ENCODE assay signal across 31 cellular contexts in genomic region chr10:128938488-128938887, GRCh38.
"Had no signal": no experiment of that assay in that cellular context is flagged by ENCODE, and none has a peak within 500 bp of the region (broad histone marks: within the 10 kb centered on the region; RNA-seq: fewer than 3 reads in every experiment).

No MANE protein-coding gene starts in this region.

- H3K27ac Mint-ChIP-seq: naive thymus-derived CD8-positive, alpha-beta T cell; natural killer cell treated with Interleukin-12 subunit alpha and Interleukin-12 subunit beta and Interleukin-15 and Interleukin-18, amount 100 ng/mL, for 72 hours; neural progenitor cell; progenitor cell of endocrine pancreas; stimulated activated memory B cell treated with anti-CD40 and anti-IgM and Interleukin-4, amounts not matched to agents 10 μg/mL and 1 μg/mL and 100 μg/mL, for 72 hours; stimulated activated naive CD8-positive, alpha-beta T cell treated with anti-CD3 and anti-CD28 coated beads, Interleukin-15, amount 100 ng/mL, for 72 hours; type B pancreatic cell had no signal

- H3K27me3 ChIP-seq: neural progenitor cell, ovary, right lobe of liver, suprapubic skin, testis, tibial artery, transverse colon, upper lobe of right lung, uterus had no signal

- H3K4me1 ChIP-seq: neural progenitor cell, parathyroid adenoma, psoas muscle, right lobe of liver, spleen, suprapubic skin, testis, tibial artery, transverse colon, upper lobe of right lung, uterus had no signal

- H3K27ac ChIP-seq: neural progenitor cell, ovary, parathyroid adenoma, psoas muscle, right lobe of liver, spleen, suprapubic skin, testis, tibial artery, transverse colon, upper lobe of right lung, uterus had no signal

- H3K79me2 ChIP-seq: parathyroid adenoma had no signal

- H3K4me2 ChIP-seq: neural progenitor cell, smooth muscle cell had no signal

- H3K4me1 Mint-ChIP-seq: stimulated activated memory B cell treated with anti-CD40 and anti-IgM and Interleukin-4, amounts not matched to agents 10 μg/mL and 1 μg/mL and 100 μg/mL, for 72 hours had no signal

- DNase-seq: naive thymus-derived CD8-positive, alpha-beta T cell; occipital lobe; ovary; posterior cingulate gyrus; psoas muscle; right cardiac atrium; right lobe of liver; spleen; stimulated activated CD4-positive, alpha-beta T cell treated with anti-CD3 and anti-CD28 coated beads, Interleukin-12 subunit alpha, Interleukin-12 subunit beta, amount 100 ng/mL, for 4 hours; stimulated activated CD4-positive, alpha-beta T cell treated with anti-CD3 and anti-CD28 coated beads, Interleukin-1b, Interleukin-23, amount 100 ng/mL, for 48 hours; stimulated activated CD4-positive, alpha-beta T cell treated with anti-CD3 and anti-CD28 coated beads, Interleukin-4, amount 100 ng/mL, for 1 hour; stimulated activated CD4-positive, alpha-beta T cell treated with anti-CD3 and anti-CD28 coated beads, Interleukin-4, amount 100 ng/mL, for 4 hours; stimulated activated CD8-positive, alpha-beta memory T cell treated with anti-CD3 and anti-CD28 coated beads, Interleukin-4, amount 100 ng/mL, for 48 hours; stimulated activated naive CD4-positive, alpha-beta T cell; stimulated activated naive CD8-positive, alpha-beta T cell treated with anti-CD3 and anti-CD28 coated beads, Interleukin-15, amount 100 ng/mL, for 72 hours; stimulated activated naive CD8-positive, alpha-beta T cell treated with anti-CD3 and anti-CD28 coated beads, Interleukin-15, Interleukin-2, amounts not matched to agents 100 U/mL and 50 U/mL, for 24 hours; substantia nigra; testis; tibial artery; transverse colon; upper lobe of right lung; uterus had no signal

- H2AFZ ChIP-seq: neural progenitor cell, parathyroid adenoma had no signal

- H3K4me3 Mint-ChIP-seq: naive thymus-derived CD8-positive, alpha-beta T cell; natural killer cell treated with Interleukin-12 subunit alpha and Interleukin-12 subunit beta and Interleukin-15 and Interleukin-18, amount 100 ng/mL, for 72 hours; neural progenitor cell; stimulated activated memory B cell treated with anti-CD40 and anti-IgM and Interleukin-4, amounts not matched to agents 10 μg/mL and 1 μg/mL and 100 μg/mL, for 72 hours; stimulated activated naive CD8-positive, alpha-beta T cell treated with anti-CD3 and anti-CD28 coated beads, Interleukin-15, amount 100 ng/mL, for 72 hours; type B pancreatic cell had no signal

- H3K9me3 Mint-ChIP-seq: naive thymus-derived CD8-positive, alpha-beta T cell; natural killer cell treated with Interleukin-12 subunit alpha and Interleukin-12 subunit beta and Interleukin-15 and Interleukin-18, amount 100 ng/mL, for 72 hours; neural progenitor cell; type B pancreatic cell had no signal

- H3K36me3 ChIP-seq: neural progenitor cell, ovary, right lobe of liver, spleen, suprapubic skin, tibial artery, transverse colon, upper lobe of right lung, uterus had no signal

- H3K9me3 ChIP-seq: ovary, psoas muscle, right lobe of liver, spleen, suprapubic skin, testis, tibial artery, transverse colon, upper lobe of right lung, uterus had no signal

- H3K36me3 Mint-ChIP-seq: naive thymus-derived CD8-positive, alpha-beta T cell; natural killer cell treated with Interleukin-12 subunit alpha and Interleukin-12 subunit beta and Interleukin-15 and Interleukin-18, amount 100 ng/mL, for 72 hours; neural progenitor cell; stimulated activated memory B cell treated with anti-CD40 and anti-IgM and Interleukin-4, amounts not matched to agents 10 μg/mL and 1 μg/mL and 100 μg/mL, for 72 hours; type B pancreatic cell had no signal

- ATAC-seq: naive thymus-derived CD8-positive, alpha-beta T cell; natural killer cell treated with Interleukin-12 subunit alpha and Interleukin-12 subunit beta and Interleukin-15 and Interleukin-18, amount 100 ng/mL, for 72 hours; psoas muscle; right lobe of liver; stimulated activated memory B cell treated with anti-CD40 and anti-IgM and Interleukin-4, amounts not matched to agents 10 μg/mL and 1 μg/mL and 100 μg/mL, for 72 hours; stimulated activated naive CD8-positive, alpha-beta T cell treated with anti-CD3 and anti-CD28 coated beads, Interleukin-15, amount 100 ng/mL, for 72 hours; stimulated activated naive CD8-positive, alpha-beta T cell treated with anti-CD3 and anti-CD28 coated beads, Interleukin-15, Interleukin-2, amounts not matched to agents 100 U/mL and 50 U/mL, for 24 hours; upper lobe of right lung had no signal

- H3K9ac ChIP-seq: neural progenitor cell, parathyroid adenoma had no signal

- H3K4me3 ChIP-seq: neural progenitor cell, ovary, psoas muscle, right lobe of liver, skin epidermis, smooth muscle cell, spleen, suprapubic skin, testis, tibial artery, transverse colon, upper lobe of right lung, uterus had no signal
